ENCODE assay signal across 24 cellular contexts in the genomic region with DNA sequence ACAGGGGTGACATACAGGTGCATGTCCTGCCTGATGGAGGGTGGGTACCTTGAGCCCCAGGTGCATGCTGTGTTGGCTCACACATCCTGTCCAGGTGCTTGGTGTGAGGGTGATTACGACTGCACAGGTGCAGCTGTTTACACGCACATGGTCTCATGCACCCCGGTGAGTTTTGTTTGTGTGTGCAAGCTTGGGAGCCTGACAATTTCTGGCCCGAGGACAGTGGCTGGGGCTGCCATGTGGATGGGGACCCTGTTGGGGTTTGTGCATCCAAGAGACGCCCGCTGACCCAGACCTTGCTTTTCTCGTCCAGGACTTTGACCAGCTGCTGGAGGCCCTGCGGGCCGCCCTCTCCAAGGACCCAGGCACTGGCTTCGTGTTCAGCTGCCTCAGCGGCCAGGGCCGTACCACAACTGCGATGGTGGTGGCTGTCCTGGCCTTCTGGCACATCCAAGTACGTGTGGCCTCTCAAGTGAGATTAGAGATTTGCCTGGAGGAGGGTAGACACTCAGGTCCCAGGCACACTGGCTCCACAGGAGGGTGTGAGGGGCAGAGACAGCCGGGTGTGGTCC.
DNase-seq lines count a peak whose midpoint lies in the region; ATAC-seq, FAIRE-seq and TF ChIP-seq lines count a peak whose summit lies in the region.
"Had no signal": no experiment of that assay in that cellular context is flagged by ENCODE, and none has a peak within 500 bp of the region (broad histone marks: within the 10 kb centered on the region; RNA-seq: fewer than 3 reads in every experiment).

No MANE protein-coding gene starts in this region.

- peaks cover 4% of the 10 kb centered on the region for H3K36me3 Mint-ChIP-seq in type B pancreatic cell
- H3K36me3 Mint-ChIP-seq: stimulated activated naive B cell treated with anti-CD40 and anti-IgM and Interleukin-4, amounts not matched to agents 10 μg/mL and 1 μg/mL and 100 μg/mL, for 72 hours had no signal

- H3K4me3 ChIP-seq in HepG2 (replicated peaks in 1 of 3; ENCODE audit: insufficient read depth in 1 of 3, low read depth in 2 of 3, low read length in 3 of 3) (no peak overlapping the region), right lobe of liver (no peak overlapping the region), GM23248 (no peak overlapping the region)
- H3K4me3 ChIP-seq: BLaER1 treated with 17β-estradiol and CSF1 and Interleukin-3, amounts not matched to agents 10 nM and 100 nM; gastroesophageal sphincter; sigmoid colon; suprapubic skin had no signal

- in situ Hi-C loops in HepG2 (cut with HindIII; ENCODE audit: extremely low pct_ligation_motif_present, low pct_unique_long_range_greater_than_20kb) (no loop called here), GM23248 (cut with MboI) (loop anchor here (10.0 kb wide), 1 partner anchor 344 kb away; the partner anchor contains the start of gene PCBD1)

- H3K27ac ChIP-seq in HepG2 (ENCODE audit: extremely low read length, insufficient read depth, low read length) (no peak overlapping the region), right lobe of liver (no peak overlapping the region), VCaP (no peak overlapping the region), GM23248 (no peak overlapping the region)
- H3K27ac ChIP-seq: BLaER1 treated with 17β-estradiol and CSF1 and Interleukin-3, amounts not matched to agents 10 nM and 100 nM; gastroesophageal sphincter; HL-60; neutrophil; sigmoid colon; suprapubic skin had no signal

- no peaks in the 10 kb centered on the region for H3K36me3 ChIP-seq in HepG2 (replicated peaks in 1 of 2; ENCODE audit: control insufficient read depth in 1 of 2, insufficient read depth in 2 of 2, low read length in 2 of 2)
- no peaks in the 10 kb centered on the region for H3K36me3 ChIP-seq in right lobe of liver
- no peaks in the 10 kb centered on the region for H3K36me3 ChIP-seq in GM23248 (ENCODE audit: low read depth)
- H3K36me3 ChIP-seq: neutrophil, suprapubic skin had no signal

- H3K9me3 ChIP-seq in HepG2 (ENCODE audit: low read length) (no peaks in the 10 kb centered on the region), right lobe of liver (no peaks in the 10 kb centered on the region), GM23248 (ENCODE audit: low read depth) (no peaks in the 10 kb centered on the region)
- H3K9me3 ChIP-seq: BLaER1 treated with 17β-estradiol and CSF1 and Interleukin-3, amounts not matched to agents 10 nM and 100 nM; gastroesophageal sphincter; neutrophil; sigmoid colon; suprapubic skin had no signal

- ATAC-seq in HepG2, result peak; percentile 11; the same call in 2 of the 3 replicates
- ATAC-seq in right lobe of liver, result no peak

- intact Hi-C loops in HepG2 (cut with micrococcal nuclease; ENCODE audit: unreplicated experiment), result loop anchor here (1.0 to 2.0 kb wide), 2 partner anchors 80 to 160 kb away; no protein-coding TSS in a partner anchor
- intact Hi-C loops in right lobe of liver (cut with DNase I), result no loop called here

- CTCF ChIA-PET in HepG2 (lab: Yijun Ruan, JAX; ENCODE audit: low intra/inter-chr PET ratio, low total read pairs), result interaction anchor here (1.2 to 2.0 kb wide), 3 partner anchors 80 to 161 kb away, joined by 4 to 14 read pairs (median 4); no protein-coding TSS in a partner anchor

- TF ChIP-seq CTCF in HepG2 (CRISPR knock-in tag; IDR thresholded peaks at IDR 0.05), result no peak
- no peak for TF ChIP-seq CTCF in right lobe of liver (IDR thresholded peaks at IDR 0.05)
- peak; percentile 50 for TF ChIP-seq CTCF in VCaP (conservative IDR thresholded peaks at IDR 0.05)
- TF ChIP-seq CTCF in type B pancreatic cell (conservative IDR thresholded peaks at IDR 0.05), result peak; percentile 16

- POLR2A ChIA-PET in HepG2 (lab: Yijun Ruan, JAX), result no interaction called here

- no peaks in the 10 kb centered on the region for H3F3A ChIP-seq in GM23248 (ENCODE audit: insufficient read depth)

- H2AFZ ChIP-seq in HepG2 (ENCODE audit: low read length) (no peak overlapping the region), GM23248 (no peak overlapping the region)

- peaks cover 4% of the 10 kb centered on the region for H3K27me3 Mint-ChIP-seq in type B pancreatic cell
- H3K27me3 Mint-ChIP-seq: stimulated activated naive B cell treated with anti-CD40 and anti-IgM and Interleukin-4, amounts not matched to agents 10 μg/mL and 1 μg/mL and 100 μg/mL, for 72 hours had no signal

- H3K27ac Mint-ChIP-seq in type B pancreatic cell, result no peak overlapping the region
- H3K27ac Mint-ChIP-seq: progenitor cell of endocrine pancreas; stimulated activated naive B cell treated with anti-CD40 and anti-IgM and Interleukin-4, amounts not matched to agents 10 μg/mL and 1 μg/mL and 100 μg/mL, for 72 hours; T-helper 1 cell treated with Interleukin-12 subunit alpha and Interleukin-12 subunit beta and Interleukin-4 antibody, amounts not matched to agents 30 μg/mL and 1 μg/mL, for 36 hours had no signal

- H3K9me3 Mint-ChIP-seq in type B pancreatic cell, result no peaks in the 10 kb centered on the region
- H3K9me3 Mint-ChIP-seq: stimulated activated naive B cell treated with anti-CD40 and anti-IgM and Interleukin-4, amounts not matched to agents 10 μg/mL and 1 μg/mL and 100 μg/mL, for 72 hours; T-helper 1 cell treated with Interleukin-12 subunit alpha and Interleukin-12 subunit beta and Interleukin-4 antibody, amounts not matched to agents 30 μg/mL and 1 μg/mL, for 36 hours had no signal

- BruUV-seq in HepG2 (replicated peaks; lab: Mats Ljungman, UMichigan), result no TSS peak

- H3K4me1 Mint-ChIP-seq in type B pancreatic cell (ENCODE audit: unreplicated experiment), result peaks cover 23% of the 10 kb centered on the region

- FAIRE-seq in HepG2 (lab: Jason Lieb, UNC), result no peak
- FAIRE-seq: RCC 7860 had no signal

- no peak for TF ChIP-seq POLR2A in HepG2 (IDR thresholded peaks at IDR 0.05; ENCODE audit: insufficient read depth in 1 of 2, low read depth in 2 of 2, low read length in 2 of 2)
- TF ChIP-seq POLR2A in right lobe of liver (IDR thresholded peaks at IDR 0.05), result no peak

- peaks cover 32% of the 10 kb centered on the region for H3K4me1 ChIP-seq in HepG2 (ENCODE audit: insufficient read depth, low read length)
- peaks cover 0 to 7% (median 0%) of the 10 kb centered on the region in 4 donors for H3K4me1 ChIP-seq in right lobe of liver
- no peaks in the 10 kb centered on the region for H3K4me1 ChIP-seq in GM23248 (ENCODE audit: insufficient read depth)
- H3K4me1 ChIP-seq: suprapubic skin had no signal

- 0% methylated on average over 1 of the region's 15 CpGs for WGBS in HepG2 (ENCODE audit: low lambda C conversion rate)
- WGBS in right lobe of liver (ENCODE audit: insufficient coverage, low coverage, low lambda C conversion rate, missing lambda C conversion rate), result no CpG with 5 or more reads among the region's 15 CpGs
- 67 to 72% methylated on average over 14 to 15 of the region's 15 CpGs for WGBS in GM23248 (ENCODE audit: low coverage in 1 of 2, low lambda C conversion rate in 2 of 2, missing lambda C conversion rate in 2 of 2), 2 experiments

- H3K4me2 ChIP-seq in HepG2 (ENCODE audit: low read depth, low read length) (no peak overlapping the region), GM23248 (ENCODE audit: unreplicated experiment) (no peak overlapping the region)
- H3K4me2 ChIP-seq: BLaER1 treated with 17β-estradiol and CSF1 and Interleukin-3, amounts not matched to agents 10 nM and 100 nM had no signal

- no peak for DNase-seq in HepG2 (ENCODE audit: low spot score)
- no peak for DNase-seq in right lobe of liver
- DNase-seq in NCI-H510A (lab: John Stamatoyannopoulos, UW), result peak; percentile 69
- DNase-seq in type B pancreatic cell (ENCODE audit: extremely low spot score, unreplicated experiment), result no peak
- no peak for DNase-seq in SW 1271 (lab: John Stamatoyannopoulos, UW)
- no peak for DNase-seq in GM23248
- DNase-seq in NCI-H2171 (lab: John Stamatoyannopoulos, UW), result no peak
- DNase-seq: activated effector memory CD4-positive, alpha-beta T cell treated with anti-CD3 and anti-CD28 coated beads, Interleukin-2, amount 50 U/mL, for 16 hours; activated T-cell treated with anti-CD3 and anti-CD28 coated beads, Interleukin-2, amount 50 U/mL, for 1 hour; central memory CD4-positive, alpha-beta T cell; hippocampal formation; NCI-H1930; NCI-H226; sigmoid colon; stimulated activated naive B cell treated with anti-CD40 and anti-IgM and Interleukin-4, amounts not matched to agents 10 μg/mL and 1 μg/mL and 100 μg/mL, for 72 hours had no signal

- H3K9me2 ChIP-seq in GM23248 (ENCODE audit: insufficient read depth), result no peaks in the 10 kb centered on the region

- TF ChIP-seq RAD21 in HepG2 (CRISPR knock-in tag; IDR thresholded peaks at IDR 0.05), result no peak

- H3K9ac ChIP-seq in HepG2 (ENCODE audit: insufficient read depth, low read depth, low read length) (no peak overlapping the region), GM23248 (no peak overlapping the region)
- H3K9ac ChIP-seq: BLaER1 treated with 17β-estradiol and CSF1 and Interleukin-3, amounts not matched to agents 10 nM and 100 nM had no signal

- H3K4me3 Mint-ChIP-seq in type B pancreatic cell, result no peak overlapping the region
- H3K4me3 Mint-ChIP-seq: stimulated activated naive B cell treated with anti-CD40 and anti-IgM and Interleukin-4, amounts not matched to agents 10 μg/mL and 1 μg/mL and 100 μg/mL, for 72 hours; T-helper 1 cell treated with Interleukin-12 subunit alpha and Interleukin-12 subunit beta and Interleukin-4 antibody, amounts not matched to agents 30 μg/mL and 1 μg/mL, for 36 hours had no signal

- H3K79me2 ChIP-seq in HepG2 (ENCODE audit: insufficient read depth, low read length), result no peaks in the 10 kb centered on the region
- no peaks in the 10 kb centered on the region for H3K79me2 ChIP-seq in GM23248 (ENCODE audit: insufficient read depth)

- no peaks in the 10 kb centered on the region for H4K20me1 ChIP-seq in HepG2 (ENCODE audit: insufficient read depth, low read length)
- H4K20me1 ChIP-seq in GM23248 (ENCODE audit: insufficient read depth), result no peaks in the 10 kb centered on the region

- TF ChIP-seq EP300 in HepG2 (IDR thresholded peaks at IDR 0.05; ENCODE audit: low read depth in 2 of 2, low read length in 2 of 2) (no peak), HepG2 (CRISPR knock-in tag; IDR thresholded peaks at IDR 0.05; ENCODE audit: borderline replicate concordance) (no peak)

- H3K27me3 ChIP-seq in HepG2 (ENCODE audit: control insufficient read depth in 1 of 2, insufficient read depth in 2 of 2, low read length in 2 of 2) (peaks cover 3 to 32% of the 10 kb centered on the region in 2 experiments; a peak in 3 of 5 replicates), right lobe of liver (no peaks in the 10 kb centered on the region), GM23248 (replicated peaks; ENCODE audit: insufficient read depth) (peaks cover 12% of the 10 kb centered on the region)
- H3K27me3 ChIP-seq: BLaER1 treated with 17β-estradiol and CSF1 and Interleukin-3, amounts not matched to agents 10 nM and 100 nM; gastroesophageal sphincter; neutrophil; sigmoid colon; suprapubic skin had no signal

TF ChIP-seq in HepG2, 621 proteins besides CTCF, POLR2A, EP300 and RAD21 (continues in another document):
- TF ChIP-seq ZMAT3 (CRISPR knock-in tag; conservative IDR thresholded peaks at IDR 0.05) (peak; percentile 25; the same call in 1 of the 2 replicates), ZNF775 (CRISPR knock-in tag; IDR thresholded peaks at IDR 0.05; ENCODE audit: borderline replicate concordance) (no peak)

Comparison
In these comparisons a context has a peak if more than half of its experiments do, and no peak if none do; other contexts are left out.
1. CTCF ChIP-seq: peak in VCaP (single experiment) and type B pancreatic cell (single experiment); none in HepG2 (single experiment) and right lobe of liver (0 of 4).